1 cellular context compared by ENCODE assay signal in the genomic region with DNA sequence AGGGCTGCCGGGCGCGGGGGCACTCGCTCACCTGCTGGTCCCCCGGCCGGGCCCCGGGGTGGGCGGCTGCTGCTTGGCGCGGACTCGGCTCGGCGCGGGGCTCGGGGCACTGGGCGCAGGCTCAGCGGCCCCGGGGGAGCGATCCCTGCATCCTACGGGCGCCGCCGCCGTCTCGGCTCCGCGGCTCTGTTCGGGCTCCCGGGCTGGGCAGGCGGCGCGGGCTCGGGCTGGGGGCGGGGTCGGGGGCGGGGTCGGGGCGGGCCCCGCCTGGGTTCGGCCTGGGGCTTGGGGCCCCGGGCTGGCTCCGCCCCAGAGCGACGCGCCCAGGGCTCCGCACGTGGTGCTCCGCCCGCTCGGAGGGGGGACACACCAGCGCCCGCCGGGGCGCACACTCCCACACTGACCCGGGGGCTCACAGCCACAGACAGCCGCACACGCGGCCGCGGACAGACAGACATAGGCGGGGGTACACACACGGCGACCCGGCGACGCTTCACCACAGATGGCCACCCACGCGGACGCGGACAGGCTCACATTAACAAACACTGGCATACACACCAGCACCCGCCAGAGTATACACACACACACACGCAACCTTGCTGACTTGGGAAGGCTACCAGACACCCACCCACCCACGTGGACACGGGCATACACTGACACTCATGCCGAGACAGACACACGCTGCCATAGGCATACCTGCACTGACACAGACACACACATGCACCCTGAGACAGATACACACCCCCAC.
TF ChIP-seq lines count a peak whose summit lies in the region.

TSS of gene SCN5A (minus strand) at position 188 of the 748 bp plus-strand sequence. CDS start 16,380 bp downstream, outside the sequence.

TF ChIP-seq in WTC11, 78 proteins besides CTCF, POLR2A, EP300 and RAD21 (continued from another document):
- TF ChIP-seq AFF4 (CRISPR knock-in tag; IDR thresholded peaks at IDR 0.05; ENCODE audit: borderline replicate concordance) (no peak), ETV6 (CRISPR knock-in tag; IDR thresholded peaks at IDR 0.05) (no peak; the same call in 1 of the 2 replicates), TEAD1 (CRISPR knock-in tag; IDR thresholded peaks at IDR 0.05) (0 out of 2 replicates have a peak, but pooled peaks have one; percentile 32), ATF1 (CRISPR knock-in tag; IDR thresholded peaks at IDR 0.05) (no peak), JUN (CRISPR knock-in tag; IDR thresholded peaks at IDR 0.05) (no peak), ZNF232 (CRISPR knock-in tag; IDR thresholded peaks at IDR 0.05) (no peak)
